Comparison of ENCODE assay signal across 8 cellular contexts in the genomic region with DNA sequence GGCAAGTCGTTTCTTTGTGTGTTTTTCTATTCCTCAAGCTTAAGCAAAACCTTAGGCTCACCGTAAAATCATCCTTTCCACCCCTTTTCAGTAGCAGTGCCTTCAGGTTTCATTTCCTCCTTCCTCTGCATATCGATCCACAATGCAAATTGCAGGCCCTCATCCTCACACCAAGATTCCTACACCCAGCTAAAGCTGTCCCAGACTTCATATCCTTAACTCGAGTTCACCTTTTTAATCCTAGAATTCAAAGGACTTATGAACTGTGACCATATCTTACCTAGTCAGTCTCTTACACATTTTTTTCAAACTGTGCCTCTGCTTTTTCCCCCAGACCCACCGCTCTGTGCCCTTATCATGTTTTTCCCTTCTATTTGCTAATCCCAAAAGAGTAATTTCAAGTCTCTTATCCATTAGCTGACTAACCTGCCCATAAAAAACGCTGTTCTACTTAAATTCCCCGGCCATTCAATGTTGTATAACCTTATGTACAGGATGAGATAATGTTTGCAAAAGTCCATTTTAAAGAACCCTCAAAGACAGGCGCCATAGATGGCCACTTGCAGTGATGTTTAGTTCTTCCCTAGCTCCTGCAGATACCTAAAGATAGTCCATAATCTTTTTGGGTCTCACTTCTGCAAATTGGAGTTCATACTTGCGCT. TPM values are rescaled to one million over a fixed set of nuclear protein-coding genes. Genes with fewer than 3 reads are reported as not detected.
DNase-seq lines count a peak whose midpoint lies in the region; ATAC-seq and TF ChIP-seq lines count a peak whose summit lies in the region.
"Had no signal": no experiment of that assay in that cellular context is flagged by ENCODE, and none has a peak within 500 bp of the region (broad histone marks: within the 10 kb centered on the region; RNA-seq: fewer than 3 reads in every experiment).

No MANE protein-coding gene starts in this region.

- H3K27me3 ChIP-seq in SJCRH30 (no peaks in the 10 kb centered on the region), foreskin keratinocyte (no peaks in the 10 kb centered on the region), smooth muscle cell (ENCODE audit: low read depth) (no peaks in the 10 kb centered on the region)

- H3K4me3 ChIP-seq in SJCRH30 (peak overlapping the region; percentile 97), smooth muscle cell (peak overlapping the region; percentile 100)

- ATAC-seq in foreskin keratinocyte: no peak

- H3K79me2 ChIP-seq in smooth muscle cell (ENCODE audit: low read depth): peaks cover 64% of the 10 kb centered on the region

- H3K4me2 ChIP-seq in smooth muscle cell: peak overlapping the region; percentile 84

- 15% methylated on average over 9 of the region's 9 CpGs for WGBS in smooth muscle cell (ENCODE audit: low lambda C conversion rate)

- no peaks in the 10 kb centered on the region for H3K9me3 ChIP-seq in SJCRH30 (replicated peaks)
- H3K9me3 ChIP-seq in smooth muscle cell (replicated peaks; ENCODE audit: low read depth): no peaks in the 10 kb centered on the region

- H3K9ac ChIP-seq in smooth muscle cell (ENCODE audit: low read depth): peak overlapping the region; percentile 99

- no peak overlapping the region for H2AFZ ChIP-seq in smooth muscle cell (ENCODE audit: low read depth)

- no peak for TF ChIP-seq CTCF in GM20000 (IDR thresholded peaks at IDR 0.05; ENCODE audit: extremely low read depth, missing control alignments)
- no peak for TF ChIP-seq CTCF in foreskin keratinocyte (conservative IDR thresholded peaks at IDR 0.05)
- no peak for TF ChIP-seq CTCF in smooth muscle cell (IDR thresholded peaks at IDR 0.05; ENCODE audit: borderline replicate concordance, insufficient read depth, poor library complexity, severe bottlenecking)

- H3K27ac ChIP-seq in SJCRH30 (no peak overlapping the region), foreskin keratinocyte (peak overlapping the region; percentile 26), smooth muscle cell (ENCODE audit: low read depth) (peak overlapping the region; percentile 95)

- DNase-seq in GM20000 (ENCODE audit: low spot score): peak; percentile 33
- DNase-seq in SJCRH30: no peak
- DNase-seq in foreskin keratinocyte: no peak
- no peak for DNase-seq in smooth muscle cell (lab: John Stamatoyannopoulos, UW; ENCODE audit: unreplicated experiment)
- DNase-seq in cerebellar cortex (ENCODE audit: low spot score): no peak
- no peak for DNase-seq in SHP77 treated with DMSO at 0.1 percent for 48 hours (lab: John Stamatoyannopoulos, UW)
- DNase-seq in activated CD4-positive, alpha-beta T cell treated with anti-CD3 and anti-CD28 coated beads, Interleukin-2, amount 50 U/mL, for 4 hours: no peak

- H3K4me1 ChIP-seq in SJCRH30: peaks cover 12% of the 10 kb centered on the region
- H3K4me1 ChIP-seq in foreskin keratinocyte: peaks cover 12% of the 10 kb centered on the region
- peaks cover 23% of the 10 kb centered on the region for H3K4me1 ChIP-seq in smooth muscle cell (ENCODE audit: low read depth)

- H4K20me1 ChIP-seq in smooth muscle cell (ENCODE audit: low read depth): peaks cover 63% of the 10 kb centered on the region

- H3K36me3 ChIP-seq in SJCRH30: peaks cover 35% of the 10 kb centered on the region
- H3K36me3 ChIP-seq in smooth muscle cell (ENCODE audit: low read depth): no peaks in the 10 kb centered on the region

- no peaks in the 10 kb centered on the region for H3F3A ChIP-seq in smooth muscle cell (ENCODE audit: low read depth)

RNA-seq across cellular contexts. Expression of a gene that starts 1.5 kb away (rescaled TPM):
- 108 and 110 TPM in 2 replicates for total RNA-seq in SJCRH30 (2014; rRNA removed; shearing (Covaris generic))
- 52.4 and 55.7 TPM in 2 replicates for total RNA-seq in foreskin keratinocyte
- polyA plus RNA-seq in foreskin keratinocyte: 31.1 and 35.9 TPM in 2 replicates
- total RNA-seq in smooth muscle cell: 64.5 and 78.3 TPM in 2 replicates
- polyA plus RNA-seq in smooth muscle cell: 68.6 and 70.4 TPM in 2 replicates

RNA-seq across cellular contexts. Expression of a gene that starts 33.6 kb away (rescaled TPM):
- total RNA-seq in SJCRH30 (2014; rRNA removed; shearing (Covaris generic)): 696 and 701 TPM in 2 replicates
- total RNA-seq in foreskin keratinocyte (354 and 495 TPM in 2 replicates), smooth muscle cell (708 and 831 TPM in 2 replicates)
- polyA plus RNA-seq in foreskin keratinocyte (548 and 757 TPM in 2 replicates), smooth muscle cell (879 and 884 TPM in 2 replicates)

RNA-seq across cellular contexts. Expression of a gene that starts 51.0 kb away (rescaled TPM):
- total RNA-seq in SJCRH30 (2014; rRNA removed; shearing (Covaris generic)): 0.10 TPM in 1 of 2 replicates, not detected in the other
- total RNA-seq in foreskin keratinocyte (6.3 and 10.6 TPM in 2 replicates), smooth muscle cell (not detected in 2 replicates)
- polyA plus RNA-seq in foreskin keratinocyte (7.2 and 8.6 TPM in 2 replicates), smooth muscle cell (0.27 TPM in 1 of 2 replicates, not detected in the other)
- total RNA-seq: T-helper 1 cell treated with Interleukin-12 subunit alpha and Interleukin-12 subunit beta and Interleukin-4 antibody, amounts not matched to agents 30 ng/mL and 1 ng/mL, for 36 hours had no signal
